In genomic region chr5:172255444-172255843, GRCh38 we compare ENCODE assay signal across 1 cellular context.
TF ChIP-seq lines count a peak whose summit lies in the region.

No MANE protein-coding gene starts in this region.

TF ChIP-seq in WTC11, 78 proteins besides CTCF, POLR2A, EP300 and RAD21 (continued from another document):
- TF ChIP-seq CDX4 (CRISPR knock-in tag; IDR thresholded peaks at IDR 0.05; ENCODE audit: borderline replicate concordance), result no peak
